Comparison of ENCODE assay signal across 20 cellular contexts in genomic region chr5:135750506-135750905, GRCh38.
A peak's percentile ranks its signal among the peaks of the same experiment; 100 is the strongest.
DNase-seq lines count a peak whose midpoint lies in the region; ATAC-seq and TF ChIP-seq lines count a peak whose summit lies in the region.
"Had no signal": no experiment of that assay in that cellular context is flagged by ENCODE, and none has a peak within 500 bp of the region (broad histone marks: within the 10 kb centered on the region; RNA-seq: fewer than 3 reads in every experiment).

No MANE protein-coding gene starts in this region.

- DNase-seq in AG09319 (ENCODE audit: extremely low read depth, low read depth) (no peak), OCI-LY7 (ENCODE audit: low spot score) (no peak), fibroblast of mammary gland (ENCODE audit: low read depth) (no peak), T-helper 9 cell (no peak), HT-29 (ENCODE audit: low spot score) (no peak), SIG-M5 treated with dmso at 0.1 percent for 504 hours (lab: John Stamatoyannopoulos, UW; ENCODE audit: unreplicated experiment) (no peak)
- DNase-seq: adrenal gland; cerebellar nuclear complex; natural killer cell; NCI-H1436 treated with DMSO at 0.1 percent for 48 hours; PC-9; retina; stimulated activated CD4-positive, alpha-beta T cell treated with anti-CD3 and anti-CD28 coated beads, Interleukin-1b, Interleukin-23, amount 100 ng/mL, for 48 hours; SW 1271; testis had no signal

- no TSS peak for BruUV-seq in OCI-LY7 (replicated peaks; lab: Mats Ljungman, UMichigan)

- ATAC-seq in activated T-helper 17 cell treated with anti-CD3 and anti-CD28 coated beads, Interleukin-2, amount 50 U/mL, for 72 hours (replicated peaks): no peak
- ATAC-seq: natural killer cell had no signal

- H3K4me1 ChIP-seq in OCI-LY7 (ENCODE audit: insufficient read depth, low read length, poor library complexity, severe bottlenecking): no peaks in the 10 kb centered on the region
- H3K4me1 ChIP-seq: adrenal gland, testis had no signal

- no peaks in the 10 kb centered on the region for H3K36me3 ChIP-seq in OCI-LY7 (ENCODE audit: insufficient read depth, low read length)
- H3K36me3 ChIP-seq: adrenal gland had no signal

- H3K27ac ChIP-seq in OCI-LY7 (ENCODE audit: low read depth, low read length, poor library complexity, severe bottlenecking): no peak overlapping the region
- H3K27ac ChIP-seq: adrenal gland, KMS-11, PC-9, testis had no signal

- H3K27ac Mint-ChIP-seq in activated T-helper 17 cell treated with anti-CD3 and anti-CD28 coated beads, Interleukin-2, amount 50 U/mL, for 72 hours: no peak overlapping the region
- H3K27ac Mint-ChIP-seq: B cell, natural killer cell had no signal

- no peaks in the 10 kb centered on the region for H3K79me2 ChIP-seq in OCI-LY7 (ENCODE audit: insufficient read depth, low read depth, low read length)

- no peaks in the 10 kb centered on the region for H4K20me1 ChIP-seq in OCI-LY7 (ENCODE audit: insufficient read depth, low read length)

- H3K4me3 Mint-ChIP-seq in activated T-helper 17 cell treated with anti-CD3 and anti-CD28 coated beads, Interleukin-2, amount 50 U/mL, for 72 hours: no peak overlapping the region
- H3K4me3 Mint-ChIP-seq: B cell, natural killer cell had no signal

- no peaks in the 10 kb centered on the region for H3K9me3 ChIP-seq in OCI-LY7 (ENCODE audit: low read length)
- H3K9me3 ChIP-seq: adrenal gland, testis had no signal

- H3K27me3 Mint-ChIP-seq in activated T-helper 17 cell treated with anti-CD3 and anti-CD28 coated beads, Interleukin-2, amount 50 U/mL, for 72 hours: no peaks in the 10 kb centered on the region
- H3K27me3 Mint-ChIP-seq: B cell had no signal

- no peak overlapping the region for H3K4me2 ChIP-seq in OCI-LY7 (ENCODE audit: low read length)
- H3K4me2 ChIP-seq: KMS-11, PC-9 had no signal

- POLR2A ChIA-PET in OCI-LY7 (lab: Charles Lee): no interaction called here

- H3K9me3 Mint-ChIP-seq in activated T-helper 17 cell treated with anti-CD3 and anti-CD28 coated beads, Interleukin-2, amount 50 U/mL, for 72 hours: peaks cover 4% of the 10 kb centered on the region
- H3K9me3 Mint-ChIP-seq: natural killer cell had no signal

- H3K36me3 Mint-ChIP-seq in activated T-helper 17 cell treated with anti-CD3 and anti-CD28 coated beads, Interleukin-2, amount 50 U/mL, for 72 hours (ENCODE audit: low read depth): no peaks in the 10 kb centered on the region
- H3K36me3 Mint-ChIP-seq: natural killer cell had no signal

- H3K4me3 ChIP-seq in OCI-LY7 (ENCODE audit: low read depth, low read length, poor library complexity, severe bottlenecking) (no peak overlapping the region), fibroblast of mammary gland (ENCODE audit: control insufficient read depth, low read depth, low read length) (no peak overlapping the region)
- H3K4me3 ChIP-seq: adrenal gland, lung, PC-9, testis had no signal

- H3K4me1 Mint-ChIP-seq in activated T-helper 17 cell treated with anti-CD3 and anti-CD28 coated beads, Interleukin-2, amount 50 U/mL, for 72 hours: no peaks in the 10 kb centered on the region
- H3K4me1 Mint-ChIP-seq: B cell, natural killer cell had no signal

- CTCF ChIA-PET in OCI-LY7 (lab: Charles Lee; ENCODE audit: unreplicated experiment): no interaction called here

- no peaks in the 10 kb centered on the region for H3K9me2 ChIP-seq in OCI-LY7 (ENCODE audit: insufficient read depth, low read length)

- peak; percentile 6; the same call in 1 of the 2 replicates for TF ChIP-seq CTCF in AG09319 (IDR thresholded peaks at IDR 0.05; ENCODE audit: low read depth, low read length)
- TF ChIP-seq CTCF in GM12874 (IDR thresholded peaks at IDR 0.05; ENCODE audit: insufficient read depth, low read depth, low read length): 0 out of 2 replicates have a peak, but pooled peaks have one; percentile 18
- peak; percentile 48 for TF ChIP-seq CTCF in OCI-LY7 (conservative IDR thresholded peaks at IDR 0.05; ENCODE audit: low read length)
- peak; percentile 3 for TF ChIP-seq CTCF in fibroblast of mammary gland (conservative IDR thresholded peaks at IDR 0.05; ENCODE audit: control insufficient read depth, insufficient read depth, low read depth, low read length)

- intact Hi-C loops in OCI-LY7 (cut with micrococcal nuclease; ENCODE audit: unreplicated experiment): no loop called here

- H2AFZ ChIP-seq in OCI-LY7 (ENCODE audit: low read length): no peak overlapping the region
- H2AFZ ChIP-seq: PC-9 had no signal
